In the genomic region with DNA sequence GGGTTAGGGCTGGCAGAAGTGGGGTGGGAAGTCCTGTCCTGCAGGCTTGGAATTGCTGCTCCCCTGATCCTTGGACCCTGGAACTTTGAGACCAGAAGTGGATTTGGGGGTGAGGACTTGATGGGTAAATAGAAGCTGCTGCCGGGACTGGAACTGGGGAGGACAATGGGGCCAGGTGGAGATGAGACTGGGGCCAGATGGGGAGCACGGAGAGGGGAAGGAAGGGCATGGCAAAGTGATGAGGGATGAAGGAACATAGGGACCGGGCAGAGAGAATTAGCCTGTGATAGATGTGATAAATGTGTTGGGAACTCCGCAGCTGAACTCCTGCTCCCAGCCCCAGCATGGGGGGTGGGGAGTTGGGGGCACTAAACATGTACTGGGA, we compare ENCODE assay signal across 21 cellular contexts. TPM values are rescaled to one million over a fixed set of nuclear protein-coding genes. Genes with fewer than 3 reads are reported as not detected.
DNase-seq lines count a peak whose midpoint lies in the region; ATAC-seq, FAIRE-seq and TF ChIP-seq lines count a peak whose summit lies in the region.
"Had no signal": no experiment of that assay in that cellular context is flagged by ENCODE, and none has a peak within 500 bp of the region (broad histone marks: within the 10 kb centered on the region; RNA-seq: fewer than 3 reads in every experiment).

No MANE protein-coding gene starts in this region.

- ATAC-seq in activated CD8-positive, alpha-beta T cell treated with anti-CD3 and anti-CD28 coated beads, Interleukin-2, amount 10 ng/mL, durations not matched to agents 7 days and 5 days: no peak
- ATAC-seq in activated CD8-positive, alpha-beta T cell treated with anti-CD3 and anti-CD28 coated beads for 36 hours: no peak
- ATAC-seq in WTC11 (no peak), left lobe of liver (no peak), natural killer cell (no peak)

- peaks cover 6% of the 10 kb centered on the region for H3K4me1 Mint-ChIP-seq in activated CD8-positive, alpha-beta T cell treated with anti-CD3 and anti-CD28 coated beads, Interleukin-2, amount 10 ng/mL, durations not matched to agents 7 days and 5 days (ENCODE audit: low read depth)
- no peaks in the 10 kb centered on the region for H3K4me1 Mint-ChIP-seq in activated CD8-positive, alpha-beta T cell treated with anti-CD3 and anti-CD28 coated beads for 36 hours (ENCODE audit: low read depth)
- H3K4me1 Mint-ChIP-seq in WTC11 (peaks cover 37% of the 10 kb centered on the region), type B pancreatic cell (ENCODE audit: unreplicated experiment) (peaks cover 21% of the 10 kb centered on the region), natural killer cell (peaks cover 0 to 6% of the 10 kb centered on the region in 2 donors)

- intact Hi-C loops in activated CD8-positive, alpha-beta T cell treated with anti-CD3 and anti-CD28 coated beads for 36 hours (cut with micrococcal nuclease): no loop called here
- intact Hi-C loops in natural killer cell (cut with micrococcal nuclease): no loop called here

- POLR2A ChIA-PET in activated CD8-positive, alpha-beta T cell treated with anti-CD3 and anti-CD28 coated beads, Interleukin-2, amount 10 ng/mL, durations not matched to agents 7 days and 5 days (lab: Charles Lee): no interaction called here
- POLR2A ChIA-PET in activated CD8-positive, alpha-beta T cell treated with anti-CD3 and anti-CD28 coated beads for 36 hours (lab: Charles Lee): interaction anchor here (1.0 to 1.1 kb wide), 2 partner anchors 8 to 240 kb away, joined by 3 read pairs; no protein-coding TSS in a partner anchor
- POLR2A ChIA-PET in WTC11 (lab: Charles Lee): no interaction called here

- FAIRE-seq in GM12892 (lab: Jason Lieb, UNC): no peak
- FAIRE-seq: G401.6, GM18507 had no signal

- no peak overlapping the region for H3K4me3 Mint-ChIP-seq in activated CD8-positive, alpha-beta T cell treated with anti-CD3 and anti-CD28 coated beads, Interleukin-2, amount 10 ng/mL, durations not matched to agents 7 days and 5 days
- H3K4me3 Mint-ChIP-seq in activated CD8-positive, alpha-beta T cell treated with anti-CD3 and anti-CD28 coated beads for 36 hours: no peak overlapping the region
- no peak overlapping the region for H3K4me3 Mint-ChIP-seq in WTC11
- no peak overlapping the region for H3K4me3 Mint-ChIP-seq in type B pancreatic cell
- no peak overlapping the region for H3K4me3 Mint-ChIP-seq in natural killer cell
- H3K4me3 Mint-ChIP-seq: CD4-positive, alpha-beta memory T cell; H9; IgD-negative memory B cell had no signal

- no peak for TF ChIP-seq CTCF in activated CD8-positive, alpha-beta T cell treated with anti-CD3 and anti-CD28 coated beads for 36 hours (IDR thresholded peaks at IDR 0.05)
- no peak for TF ChIP-seq CTCF in WTC11 (IDR thresholded peaks at IDR 0.05)
- no peak for TF ChIP-seq CTCF in type B pancreatic cell (conservative IDR thresholded peaks at IDR 0.05)
- no peak for TF ChIP-seq CTCF in natural killer cell (IDR thresholded peaks at IDR 0.05)

- no peaks in the 10 kb centered on the region for H3K9me3 Mint-ChIP-seq in activated CD8-positive, alpha-beta T cell treated with anti-CD3 and anti-CD28 coated beads, Interleukin-2, amount 10 ng/mL, durations not matched to agents 7 days and 5 days (ENCODE audit: insufficient read depth)
- H3K9me3 Mint-ChIP-seq in activated CD8-positive, alpha-beta T cell treated with anti-CD3 and anti-CD28 coated beads for 36 hours: no peaks in the 10 kb centered on the region
- H3K9me3 Mint-ChIP-seq in WTC11: no peaks in the 10 kb centered on the region
- H3K9me3 Mint-ChIP-seq in type B pancreatic cell: no peaks in the 10 kb centered on the region
- H3K9me3 Mint-ChIP-seq in natural killer cell: no peaks in the 10 kb centered on the region
- H3K9me3 Mint-ChIP-seq: H9, IgD-negative memory B cell had no signal

- DNase-seq in activated CD8-positive, alpha-beta T cell treated with anti-CD3 and anti-CD28 coated beads, Interleukin-2, amount 10 ng/mL, durations not matched to agents 7 days and 5 days: no peak
- no peak for DNase-seq in activated CD8-positive, alpha-beta T cell treated with anti-CD3 and anti-CD28 coated beads for 36 hours
- DNase-seq in WTC11 (ENCODE audit: low spot score): no peak
- peak; percentile 30 for DNase-seq in left lobe of liver (ENCODE audit: low spot score)
- peak; percentile 43 for DNase-seq in type B pancreatic cell (ENCODE audit: extremely low spot score, unreplicated experiment)
- DNase-seq in GM12892 (ENCODE audit: insufficient read length): no peak
- no peak for DNase-seq in natural killer cell
- DNase-seq in NCI-H1105 treated with DMSO at 0.1 percent for 48 hours (lab: John Stamatoyannopoulos, UW): no peak
- DNase-seq: Calu3; CD4-positive, alpha-beta memory T cell; DMS79 treated with DMSO at 0.1 percent for 48 hours; H9; NCI-H1417; NCI-H187 treated with DMSO at 0.1 percent for 48 hours; NCI-H345; NK-92 treated with Interleukin-12 subunit alpha and Interleukin-12 subunit beta, amount 100 ng/mL, for 24 hours; SHP77 had no signal

- H3K36me3 Mint-ChIP-seq in activated CD8-positive, alpha-beta T cell treated with anti-CD3 and anti-CD28 coated beads, Interleukin-2, amount 10 ng/mL, durations not matched to agents 7 days and 5 days (ENCODE audit: low read depth): no peaks in the 10 kb centered on the region
- no peaks in the 10 kb centered on the region for H3K36me3 Mint-ChIP-seq in activated CD8-positive, alpha-beta T cell treated with anti-CD3 and anti-CD28 coated beads for 36 hours (ENCODE audit: low read depth)
- H3K36me3 Mint-ChIP-seq in WTC11: no peaks in the 10 kb centered on the region
- no peaks in the 10 kb centered on the region for H3K36me3 Mint-ChIP-seq in type B pancreatic cell
- H3K36me3 Mint-ChIP-seq in natural killer cell: no peaks in the 10 kb centered on the region
- H3K36me3 Mint-ChIP-seq: CD4-positive, alpha-beta memory T cell had no signal

- peaks cover 3% of the 10 kb centered on the region for H3K27me3 Mint-ChIP-seq in activated CD8-positive, alpha-beta T cell treated with anti-CD3 and anti-CD28 coated beads, Interleukin-2, amount 10 ng/mL, durations not matched to agents 7 days and 5 days (ENCODE audit: low read depth)
- no peaks in the 10 kb centered on the region for H3K27me3 Mint-ChIP-seq in activated CD8-positive, alpha-beta T cell treated with anti-CD3 and anti-CD28 coated beads for 36 hours
- no peaks in the 10 kb centered on the region for H3K27me3 Mint-ChIP-seq in WTC11 (ENCODE audit: low read depth)
- H3K27me3 Mint-ChIP-seq in type B pancreatic cell: peaks cover 13% of the 10 kb centered on the region
- H3K27me3 Mint-ChIP-seq in natural killer cell (ENCODE audit: low read depth in 2 of 2): peaks cover 0 to 3% of the 10 kb centered on the region in 2 donors
- H3K27me3 Mint-ChIP-seq: CD4-positive, alpha-beta memory T cell; IgD-negative memory B cell had no signal

- CTCF ChIA-PET in activated CD8-positive, alpha-beta T cell treated with anti-CD3 and anti-CD28 coated beads, Interleukin-2, amount 10 ng/mL, durations not matched to agents 7 days and 5 days (lab: Charles Lee): interaction anchor here (1.6 to 2.8 kb wide), 3 partner anchors 9 to 76 kb away, joined by 6 to 20 read pairs (median 7); no protein-coding TSS in a partner anchor
- CTCF ChIA-PET in activated CD8-positive, alpha-beta T cell treated with anti-CD3 and anti-CD28 coated beads for 36 hours (lab: Charles Lee): interaction anchor here (0.7 to 8.6 kb wide), 5 partner anchors 10 to 281 kb away, joined by 3 to 41 read pairs (median 6); no protein-coding TSS in a partner anchor
- CTCF ChIA-PET in WTC11 (lab: Charles Lee): interaction anchor here (1.4 to 9.3 kb wide), 3 partner anchors 8 to 76 kb away, joined by 4 to 108 read pairs (median 17); no protein-coding TSS in a partner anchor

- TF ChIP-seq POLR2A in GM12892 (IDR thresholded peaks at IDR 0.05; ENCODE audit: low read depth, low read length): no peak

- peak overlapping the region; percentile 25 for H3K27ac Mint-ChIP-seq in activated CD8-positive, alpha-beta T cell treated with anti-CD3 and anti-CD28 coated beads, Interleukin-2, amount 10 ng/mL, durations not matched to agents 7 days and 5 days
- H3K27ac Mint-ChIP-seq in activated CD8-positive, alpha-beta T cell treated with anti-CD3 and anti-CD28 coated beads for 36 hours: no peak overlapping the region
- H3K27ac Mint-ChIP-seq in WTC11 (no peak overlapping the region), type B pancreatic cell (no peak overlapping the region), natural killer cell (no peak overlapping the region)

RNA-seq across cellular contexts. Expression of a gene that starts 0.6 kb away (rescaled TPM):
- total RNA-seq in activated CD8-positive, alpha-beta T cell treated with anti-CD3 and anti-CD28 coated beads, Interleukin-2, amount 10 ng/mL, durations not matched to agents 7 days and 5 days: under 1 TPM; 0.24 to 0.47 TPM
- total RNA-seq in activated CD8-positive, alpha-beta T cell treated with anti-CD3 and anti-CD28 coated beads for 36 hours: under 1 TPM; 0.22 to 0.45 TPM
- total RNA-seq in WTC11 (2021) (0.69 to 0.70 TPM (median 0.69 TPM) in 3 replicates), left lobe of liver (0.10 TPM), type B pancreatic cell (ENCODE audit: low replicate concordance) (0.48 and 2.2 TPM in 2 replicates), natural killer cell (under 1 TPM in 2 of 3 donors, not detected in 1; 0.13 to 0.16 TPM)
- polyA plus RNA-seq in GM12892 (2012; ENCODE audit: missing spikeins): 1.1 TPM
- total RNA-seq: A172 had no signal
- polyA plus RNA-seq: CD4-positive, alpha-beta memory T cell; IgD-negative memory B cell had no signal

RNA-seq across cellular contexts. Expression of a gene that starts 24.3 kb away (rescaled TPM):
- total RNA-seq in activated CD8-positive, alpha-beta T cell treated with anti-CD3 and anti-CD28 coated beads, Interleukin-2, amount 10 ng/mL, durations not matched to agents 7 days and 5 days: 10 to 100 TPM; 52.7 to 59.7 TPM
- 10 to 100 TPM; 36.6 to 38.0 TPM for total RNA-seq in activated CD8-positive, alpha-beta T cell treated with anti-CD3 and anti-CD28 coated beads for 36 hours
- 58.2 to 72.7 TPM (median 71.9 TPM) in 3 replicates for total RNA-seq in WTC11 (2021)
- 32.1 TPM for total RNA-seq in left lobe of liver
- total RNA-seq in type B pancreatic cell (ENCODE audit: low replicate concordance): 103 and 104 TPM in 2 replicates
- 46.0 TPM for polyA plus RNA-seq in GM12892 (2012; ENCODE audit: missing spikeins)
- 100 to 1,000 TPM; 104 to 140 (median 110) TPM for total RNA-seq in natural killer cell

RNA-seq across cellular contexts. Expression of a gene that starts 24.5 kb away (rescaled TPM):
- 100 to 1,000 TPM; 121 to 128 TPM for total RNA-seq in activated CD8-positive, alpha-beta T cell treated with anti-CD3 and anti-CD28 coated beads, Interleukin-2, amount 10 ng/mL, durations not matched to agents 7 days and 5 days
- total RNA-seq in activated CD8-positive, alpha-beta T cell treated with anti-CD3 and anti-CD28 coated beads for 36 hours: 100 to 1,000 TPM; 117 to 118 TPM
- total RNA-seq in WTC11 (2021) (115 to 126 TPM (median 119 TPM) in 3 replicates), left lobe of liver (94.8 TPM), type B pancreatic cell (ENCODE audit: low replicate concordance) (174 and 226 TPM in 2 replicates), natural killer cell (100 to 1,000 TPM; 140 to 167 (median 148) TPM)
- polyA plus RNA-seq in GM12892 (2012; ENCODE audit: missing spikeins): 81.7 TPM

RNA-seq across cellular contexts. Expression of a gene that starts 32.9 kb away (rescaled TPM):
- total RNA-seq in activated CD8-positive, alpha-beta T cell treated with anti-CD3 and anti-CD28 coated beads, Interleukin-2, amount 10 ng/mL, durations not matched to agents 7 days and 5 days: not detected
- total RNA-seq in activated CD8-positive, alpha-beta T cell treated with anti-CD3 and anti-CD28 coated beads for 36 hours: under 1 TPM; 0.16 to 0.40 TPM
- total RNA-seq in WTC11 (2021) (68.0 to 69.7 TPM (median 68.6 TPM) in 3 replicates), left lobe of liver (0.20 TPM), type B pancreatic cell (ENCODE audit: low replicate concordance) (19.8 and 67.3 TPM in 2 replicates), natural killer cell (under 1 TPM in 1 of 3 donors, not detected in 2; 0.08 TPM)
- 0.47 TPM for polyA plus RNA-seq in GM12892 (2012; ENCODE audit: missing spikeins)
- total RNA-seq: CD4-positive, alpha-beta memory T cell had no signal
- polyA plus RNA-seq: CD4-positive, alpha-beta memory T cell; IgD-negative memory B cell had no signal

Comparison
In these comparisons a context has a peak if more than half of its experiments do, and no peak if none do; other contexts are left out.
1. DNase-seq: peak in left lobe of liver (single experiment) and type B pancreatic cell (single experiment); none in activated CD8-positive, alpha-beta T cell treated with anti-CD3 and anti-CD28 coated beads, Interleukin-2, amount 10 ng/mL, durations not matched to agents 7 days and 5 days (single experiment), activated CD8-positive, alpha-beta T cell treated with anti-CD3 and anti-CD28 coated beads for 36 hours (single experiment), WTC11 (single experiment), GM12892 (single experiment), natural killer cell (single experiment) and NCI-H1105 treated with DMSO at 0.1 percent for 48 hours (single experiment).